29 cellular contexts compared by ENCODE assay signal in the genomic region with DNA sequence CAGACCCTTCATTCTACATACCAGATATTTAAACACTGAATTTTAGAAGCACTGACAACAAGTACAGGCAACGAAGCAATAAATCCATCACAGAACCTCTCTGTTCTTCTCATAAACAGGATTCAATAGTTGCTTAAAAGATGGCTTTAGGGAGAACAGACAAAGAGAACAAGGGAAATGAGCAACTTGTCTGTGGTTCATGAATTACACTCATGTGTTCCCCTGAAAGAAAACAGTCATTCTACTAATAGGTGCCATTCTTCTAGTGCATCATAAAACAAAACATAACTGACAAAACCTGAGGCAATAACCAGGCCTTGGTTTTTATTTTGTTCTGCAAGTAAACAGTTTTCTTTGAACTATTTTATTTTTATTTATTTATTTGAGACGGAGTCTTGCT. TPM values are rescaled to one million over a fixed set of nuclear protein-coding genes. Genes with fewer than 3 reads are reported as not detected.
"Had no signal": no experiment of that assay in that cellular context is flagged by ENCODE, and none has a peak within 500 bp of the region (broad histone marks: within the 10 kb centered on the region; RNA-seq: fewer than 3 reads in every experiment).

No MANE protein-coding gene starts in this region.

- H3K9me3 ChIP-seq: heart right ventricle, left lung, right lobe of liver, thoracic aorta, tibial nerve, upper lobe of left lung had no signal

- H3K27me3 Mint-ChIP-seq: dendritic cell treated with granulocyte-macrophage colony-stimulating factor and Interleukin-4, amounts not matched to agents 40 ng/mL and 50 ng/mL, for 4 days; naive thymus-derived CD4-positive, alpha-beta T cell; progenitor cell of endocrine pancreas had no signal

- H3K27me3 ChIP-seq: heart right ventricle, left lung, neural progenitor cell, right lobe of liver, tibial nerve, upper lobe of left lung had no signal

- H3K27ac ChIP-seq: epithelial cell of prostate, heart right ventricle, left lung, neural progenitor cell, parathyroid adenoma, right lobe of liver, thoracic aorta, tibial nerve, upper lobe of left lung had no signal

- H3K27ac Mint-ChIP-seq: dendritic cell treated with granulocyte-macrophage colony-stimulating factor and Interleukin-4, amounts not matched to agents 40 ng/mL and 50 ng/mL, for 4 days; endodermal cell; nephron; neural progenitor cell; progenitor cell of endocrine pancreas had no signal

- H3K4me1 Mint-ChIP-seq: endodermal cell had no signal

- H3K9me3 Mint-ChIP-seq: dendritic cell treated with granulocyte-macrophage colony-stimulating factor and Interleukin-4, amounts not matched to agents 40 ng/mL and 50 ng/mL, for 4 days; endodermal cell; naive thymus-derived CD4-positive, alpha-beta T cell; nephron; neural progenitor cell had no signal

- ATAC-seq: esophagus mucosa; heart right ventricle; left cardiac atrium; left lung; naive thymus-derived CD4-positive, alpha-beta T cell; right lobe of liver had no signal

- DNase-seq: effector CD8-positive, alpha-beta T cell; endodermal cell; foreskin fibroblast; glutamatergic neuron; heart right ventricle; hippocampal formation; left cardiac atrium; left lung; mesendoderm; midbrain; naive thymus-derived CD4-positive, alpha-beta T cell; right lobe of liver; stimulated activated CD4-positive, alpha-beta T cell treated with anti-CD3 and anti-CD28 coated beads, Interleukin-12 subunit alpha, Interleukin-12 subunit beta, amount 100 ng/mL, for 4 hours; stimulated activated CD4-positive, alpha-beta T cell treated with anti-CD3 and anti-CD28 coated beads, Interleukin-1b, Interleukin-23, amount 100 ng/mL, for 48 hours; stimulated activated CD4-positive, alpha-beta T cell treated with anti-CD3 and anti-CD28 coated beads, Interleukin-4, amount 100 ng/mL, for 1 hour; stimulated activated CD8-positive, alpha-beta memory T cell treated with anti-CD3 and anti-CD28 coated beads, Interleukin-4, amount 100 ng/mL, for 48 hours; stimulated activated naive CD4-positive, alpha-beta T cell treated with Interleukin-2 at 50 U/mL for 16 hours had no signal

- H3K4me1 ChIP-seq: neural progenitor cell, parathyroid adenoma, right lobe of liver had no signal

- H3K4me3 ChIP-seq: heart right ventricle, left lung, neural progenitor cell, right lobe of liver, smooth muscle cell, thoracic aorta, tibial nerve, upper lobe of left lung had no signal

- H3K4me3 Mint-ChIP-seq: dendritic cell treated with granulocyte-macrophage colony-stimulating factor and Interleukin-4, amounts not matched to agents 40 ng/mL and 50 ng/mL, for 4 days; endodermal cell; naive thymus-derived CD4-positive, alpha-beta T cell; nephron; neural progenitor cell had no signal

RNA-seq across cellular contexts. Expression of a gene that starts 32.2 kb away (rescaled TPM):
- polyA plus RNA-seq: naive thymus-derived CD4-positive, alpha-beta T cell had no signal

RNA-seq across cellular contexts. Expression of a gene that starts 45.8 kb away (rescaled TPM):
- total RNA-seq: endodermal cell; lung microvascular endothelial cell; naive thymus-derived CD4-positive, alpha-beta T cell; progenitor cell of endocrine pancreas; right lobe of liver; smooth muscle cell had no signal
- polyA plus RNA-seq: naive thymus-derived CD4-positive, alpha-beta T cell; smooth muscle cell had no signal
